8 cellular contexts compared by ENCODE assay signal in genomic region chr2:150610670-150611279, GRCh38.
DNase-seq lines count a peak whose midpoint lies in the region; ATAC-seq, FAIRE-seq and TF ChIP-seq lines count a peak whose summit lies in the region.

No MANE protein-coding gene starts in this region.

- no peak overlapping the region for H3K4me3 Mint-ChIP-seq in stimulated activated naive CD8-positive, alpha-beta T cell treated with anti-CD3 and anti-CD28 coated beads, Interleukin-15, amount 100 ng/mL, for 72 hours

- H3K27ac Mint-ChIP-seq in stimulated activated naive CD8-positive, alpha-beta T cell treated with anti-CD3 and anti-CD28 coated beads, Interleukin-15, amount 100 ng/mL, for 72 hours: no peak overlapping the region

- no peak for TF ChIP-seq POLR2A in sigmoid colon (IDR thresholded peaks at IDR 0.05)

- 35 to 42% methylated on average over 6 of the region's 6 CpGs for WGBS in pancreas, 2 donors
- WGBS in sigmoid colon, 2 donors: 25 to 63% methylated on average over 6 of the region's 6 CpGs

- DNase-seq in AG08396 (ENCODE audit: low spot score) (peak; percentile 43), M059J (ENCODE audit: low read depth) (peak; percentile 74), choroid plexus epithelial cell (ENCODE audit: low read depth) (peak; percentile 75), pancreas (peak in 1 of 6 donors; percentile 17), sigmoid colon (no peak)
- no peak for DNase-seq in activated CD4-positive, CD25-positive, alpha-beta regulatory T cell (lab: John Stamatoyannopoulos, UW)
- DNase-seq in stimulated activated naive CD8-positive, alpha-beta T cell treated with anti-CD3 and anti-CD28 coated beads, Interleukin-15, amount 100 ng/mL, for 72 hours: no peak

- TF ChIP-seq CTCF in choroid plexus epithelial cell (conservative IDR thresholded peaks at IDR 0.05; ENCODE audit: low read depth, low read length) (peak; percentile 84), pancreas (IDR thresholded peaks at IDR 0.05) (peak in 2 of 4 donors; percentile 10 to 13), sigmoid colon (IDR thresholded peaks at IDR 0.05) (no peak)

- no peaks in the 10 kb centered on the region for H3K36me3 ChIP-seq in pancreas
- H3K36me3 ChIP-seq in sigmoid colon: no peaks in the 10 kb centered on the region

- no peaks in the 10 kb centered on the region for H3K27me3 Mint-ChIP-seq in stimulated activated naive CD8-positive, alpha-beta T cell treated with anti-CD3 and anti-CD28 coated beads, Interleukin-15, amount 100 ng/mL, for 72 hours

- TF ChIP-seq EP300 in sigmoid colon (IDR thresholded peaks at IDR 0.05): no peak

- H3K4me1 Mint-ChIP-seq in stimulated activated naive CD8-positive, alpha-beta T cell treated with anti-CD3 and anti-CD28 coated beads, Interleukin-15, amount 100 ng/mL, for 72 hours: no peaks in the 10 kb centered on the region

- no peak overlapping the region for H3K27ac ChIP-seq in pancreas
- H3K27ac ChIP-seq in sigmoid colon: no peak overlapping the region

- no peak overlapping the region for H3K4me3 ChIP-seq in choroid plexus epithelial cell (ENCODE audit: low read depth, low read length)
- no peak overlapping the region for H3K4me3 ChIP-seq in pancreas
- no peak overlapping the region for H3K4me3 ChIP-seq in sigmoid colon

- H3K4me1 ChIP-seq in pancreas: no peaks in the 10 kb centered on the region
- peaks cover 0 to 34% (median 24%) of the 10 kb centered on the region in 4 donors for H3K4me1 ChIP-seq in sigmoid colon

- no peak for FAIRE-seq in pancreas (lab: Jason Lieb, UNC)

- H3K9me3 ChIP-seq in pancreas (no peaks in the 10 kb centered on the region), sigmoid colon (no peaks in the 10 kb centered on the region)

- H3K27me3 ChIP-seq in pancreas (no peaks in the 10 kb centered on the region), sigmoid colon (no peaks in the 10 kb centered on the region)

- intact Hi-C loops in pancreas (cut with DNase I) (no loop called here), sigmoid colon (cut with DNase I) (no loop called here)

- H3K9me3 Mint-ChIP-seq in stimulated activated naive CD8-positive, alpha-beta T cell treated with anti-CD3 and anti-CD28 coated beads, Interleukin-15, amount 100 ng/mL, for 72 hours: no peaks in the 10 kb centered on the region

- ATAC-seq in GM19035 (IDR thresholded peaks at IDR 0.05; ENCODE audit: unreplicated experiment) (peak; percentile 77), pancreas (peak in 3 of 4 donors; percentile 66 to 74 (median 69))
- no peak for ATAC-seq in stimulated activated naive CD8-positive, alpha-beta T cell treated with anti-CD3 and anti-CD28 coated beads, Interleukin-15, amount 100 ng/mL, for 72 hours

Comparison
In these comparisons a context has a peak if more than half of its experiments do, and no peak if none do; other contexts are left out.
1. DNase-seq: peak in AG08396 (single experiment), M059J (single experiment) and choroid plexus epithelial cell (single experiment); none in activated CD4-positive, CD25-positive, alpha-beta regulatory T cell (0 of 4), stimulated activated naive CD8-positive, alpha-beta T cell treated with anti-CD3 and anti-CD28 coated beads, Interleukin-15, amount 100 ng/mL, for 72 hours (0 of 2) and sigmoid colon (single experiment).